Comparison of ENCODE assay signal across 15 cellular contexts in the genomic region with DNA sequence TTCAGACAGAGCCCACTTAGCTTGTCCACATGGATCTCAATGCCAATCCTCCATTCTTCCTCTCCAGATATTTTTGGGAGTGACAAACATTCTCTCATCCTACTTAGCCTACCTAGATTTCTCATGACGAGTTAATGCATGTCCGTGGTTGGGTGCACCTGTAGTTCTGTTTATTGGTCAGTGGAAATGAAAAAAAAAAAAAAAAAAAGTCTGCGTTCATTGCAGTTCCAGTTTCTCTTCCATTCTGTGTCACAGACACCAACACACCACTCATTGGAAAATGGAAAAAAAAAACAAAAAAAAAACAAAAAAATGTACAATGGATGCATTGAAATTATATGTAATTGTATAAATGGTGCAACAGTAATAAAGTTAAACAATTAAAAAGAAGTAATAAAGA. TPM values are rescaled to one million over a fixed set of nuclear protein-coding genes. Genes with fewer than 3 reads are reported as not detected.
DNase-seq lines count a peak whose midpoint lies in the region; ATAC-seq, FAIRE-seq and TF ChIP-seq lines count a peak whose summit lies in the region.
"Had no signal": no experiment of that assay in that cellular context is flagged by ENCODE, and none has a peak within 500 bp of the region (broad histone marks: within the 10 kb centered on the region; RNA-seq: fewer than 3 reads in every experiment).

No MANE protein-coding gene starts in this region.

- H3K27me3 ChIP-seq in OCI-LY3 (ENCODE audit: low read depth, low read length) (no peaks in the 10 kb centered on the region), ovary (no peaks in the 10 kb centered on the region), PC-9 (ENCODE audit: insufficient read depth, low read depth) (no peaks in the 10 kb centered on the region)
- H3K27me3 ChIP-seq: adrenal gland, BLaER1 had no signal

- H4K20me1 ChIP-seq in OCI-LY3 (ENCODE audit: insufficient read depth, low read length) (peaks cover 26% of the 10 kb centered on the region), PC-9 (ENCODE audit: insufficient read depth) (no peaks in the 10 kb centered on the region)
- H4K20me1 ChIP-seq: BLaER1 had no signal

- no peak for DNase-seq in stimulated activated CD4-positive, alpha-beta T cell treated with anti-CD3 and anti-CD28 coated beads, Interleukin-15, amount 100 ng/mL, for 24 hours
- DNase-seq in ovary (no peak), PC-9 (no peak), D721Med (ENCODE audit: insufficient read length, low spot score) (no peak)
- DNase-seq: adrenal gland; dermis blood vessel endothelial cell; GF-D8; NCI-H1105; stimulated activated naive CD4-positive, alpha-beta T cell treated with Interleukin-2 at 50 U/mL for 16 hours had no signal

- no peak for TF ChIP-seq CTCF in OCI-LY3 (IDR thresholded peaks at IDR 0.05; ENCODE audit: low read depth, low read length)
- TF ChIP-seq CTCF in ovary (IDR thresholded peaks at IDR 0.05), result no peak
- TF ChIP-seq CTCF in PC-9 (conservative IDR thresholded peaks at IDR 0.05), result no peak
- TF ChIP-seq CTCF in D721Med (IDR thresholded peaks at IDR 0.05; ENCODE audit: insufficient read depth, missing control alignments), result no peak

- no peaks in the 10 kb centered on the region for H3F3A ChIP-seq in PC-9 (ENCODE audit: insufficient read depth, low read depth)

- H3K4me3 ChIP-seq in OCI-LY3 (ENCODE audit: low read length) (peak overlapping the region; percentile 14; the same call in 1 of the 2 replicates), ovary (no peak overlapping the region), PC-9 (no peak overlapping the region)
- H3K4me3 ChIP-seq: adrenal gland, BLaER1 had no signal

- H3K9ac ChIP-seq in OCI-LY3 (ENCODE audit: low read length), result peak overlapping the region; percentile 48; the same call in 1 of the 2 replicates
- H3K9ac ChIP-seq: BLaER1 had no signal

- no TSS peak for BruUV-seq in PC-9 (replicated peaks; lab: Mats Ljungman, UMichigan)

- POLR2A ChIA-PET in PC-9 (lab: Charles Lee; ENCODE audit: unreplicated experiment), result no interaction called here

- CTCF ChIA-PET in PC-9 (lab: Charles Lee), result no interaction called here

- H3K27ac ChIP-seq in OCI-LY3 (ENCODE audit: low read length) (peak overlapping the region; percentile 93), ovary (no peak overlapping the region), PC-9 (no peak overlapping the region)
- H3K27ac ChIP-seq: adrenal gland, BLaER1, HL-60 had no signal

- ATAC-seq in GM18517 (IDR thresholded peaks at IDR 0.05; ENCODE audit: unreplicated experiment) (peak; percentile 89), GM21381 (IDR thresholded peaks at IDR 0.05; ENCODE audit: unreplicated experiment) (peak; percentile 65), HG02981 (IDR thresholded peaks at IDR 0.05; ENCODE audit: unreplicated experiment) (peak; percentile 69)

- no peaks in the 10 kb centered on the region for H3K9me3 ChIP-seq in OCI-LY3 (ENCODE audit: insufficient read depth, low read length)
- H3K9me3 ChIP-seq in ovary, result no peaks in the 10 kb centered on the region
- no peaks in the 10 kb centered on the region for H3K9me3 ChIP-seq in PC-9 (ENCODE audit: insufficient read depth, low read depth)
- H3K9me3 ChIP-seq: adrenal gland had no signal

- 95 to 98% (median 97%) methylated on average over 3 of the region's 3 CpGs for WGBS in ovary, 3 donors

- TF ChIP-seq EP300 in ovary (IDR thresholded peaks at IDR 0.05), result no peak

- intact Hi-C loops in ovary (cut with DNase I), result no loop called here
- intact Hi-C loops in PC-9 (cut with micrococcal nuclease; ENCODE audit: unreplicated experiment), result no loop called here

- H3K79me2 ChIP-seq in OCI-LY3 (ENCODE audit: low read length) (peaks cover 77% of the 10 kb centered on the region), PC-9 (ENCODE audit: low read depth) (no peaks in the 10 kb centered on the region)

- H3K4me2 ChIP-seq in OCI-LY3 (ENCODE audit: low read length) (peak overlapping the region; percentile 62), PC-9 (no peak overlapping the region)
- H3K4me2 ChIP-seq: BLaER1 had no signal

- FAIRE-seq in D721Med (lab: Jason Lieb, UNC), result no peak

- no peak for TF ChIP-seq POLR2A in ovary (IDR thresholded peaks at IDR 0.05)

- H3K36me3 ChIP-seq in OCI-LY3 (replicated peaks; ENCODE audit: low read depth, low read length) (peaks cover 23% of the 10 kb centered on the region), ovary (no peaks in the 10 kb centered on the region), PC-9 (ENCODE audit: low read depth) (no peaks in the 10 kb centered on the region)
- H3K36me3 ChIP-seq: adrenal gland had no signal

- H3K4me1 ChIP-seq in OCI-LY3 (ENCODE audit: low read length) (peaks cover 88% of the 10 kb centered on the region), ovary (ENCODE audit: insufficient read depth) (no peaks in the 10 kb centered on the region), PC-9 (replicated peaks; ENCODE audit: insufficient read depth) (no peaks in the 10 kb centered on the region)
- H3K4me1 ChIP-seq: adrenal gland had no signal

- H2AFZ ChIP-seq in OCI-LY3 (ENCODE audit: low read depth, low read length) (no peak overlapping the region), PC-9 (no peak overlapping the region)

- H3K9me2 ChIP-seq in PC-9 (ENCODE audit: insufficient read depth), result no peaks in the 10 kb centered on the region

RNA-seq across cellular contexts. Expression of gene BASP1, which starts 59.0 kb away (rescaled TPM):
- total RNA-seq in ovary, result 10 to 100 TPM; 18.0 to 59.5 (median 38.3) TPM
- 10 to 100 TPM; 39.5 to 59.1 TPM for polyA plus RNA-seq in ovary
- not detected in 2 replicates for total RNA-seq in PC-9 (2021)

Comparison
In these comparisons a context has a peak if more than half of its experiments do, and no peak if none do; other contexts are left out.
1. RNA of gene BASP1, which starts 59.0 kb away (total RNA-seq): 18.0 to 59.5 TPM in ovary; not detected in PC-9; every median in the first group is over 10 times any median in the second.
2. Peak in every context shown above with its lines, with median percentiles within 50 percentile points of each other: ATAC-seq.